19 cellular contexts compared by ENCODE assay signal in genomic region chr20:11411765-11412164, GRCh38.
"Had no signal": no experiment of that assay in that cellular context is flagged by ENCODE, and none has a peak within 500 bp of the region (broad histone marks: within the 10 kb centered on the region; RNA-seq: fewer than 3 reads in every experiment).

No MANE protein-coding gene starts in this region.

- H3K9me3 Mint-ChIP-seq: activated CD4-positive, alpha-beta T cell treated with anti-CD3 and anti-CD28 coated beads, Interleukin-2, amount 10 ng/mL, durations not matched to agents 7 days and 5 days; nephron progenitor cell had no signal

- H3K4me1 ChIP-seq: foreskin keratinocyte, lower lobe of right lung, spleen, stomach, upper lobe of right lung had no signal

- H3K4me3 Mint-ChIP-seq: activated CD4-positive, alpha-beta T cell treated with anti-CD3 and anti-CD28 coated beads, Interleukin-2, amount 10 ng/mL, durations not matched to agents 7 days and 5 days; activated naive CD4-positive, alpha-beta T cell treated with anti-CD3 and anti-CD28 coated beads for 36 hours; activated naive CD8-positive, alpha-beta T cell treated with anti-CD3 and anti-CD28 coated beads, Interleukin-2, amount 50 U/mL, for 24 hours; activated T-helper 1 cell treated with anti-CD3 and anti-CD28 coated beads, Interleukin-12 subunit alpha, Interleukin-12 subunit beta, Interleukin-2, Interleukin-4 antibody, amounts not matched to agents 30 ng/mL and 10 ng/mL and 1 ng/mL, durations not matched to agents 14 hours and 24 hours and 36 hours; mesothelial cell of epicardium; nephron progenitor cell had no signal

- DNase-seq: activated CD4-positive, alpha-beta T cell treated with anti-CD3 and anti-CD28 coated beads, Interleukin-2, amount 10 ng/mL, durations not matched to agents 7 days and 5 days; activated CD4-positive, CD25-positive, alpha-beta regulatory T cell; activated naive CD4-positive, alpha-beta T cell treated with anti-CD3 and anti-CD28 coated beads for 36 hours; activated naive CD8-positive, alpha-beta T cell treated with anti-CD3 and anti-CD28 coated beads, Interleukin-2, amount 50 U/mL, for 24 hours; aorta; cortex of kidney; effector CD4-positive, alpha-beta T cell; foreskin keratinocyte; left colon; lower lobe of right lung; nephron progenitor cell; spleen; stomach; upper lobe of right lung had no signal

- ATAC-seq: activated naive CD8-positive, alpha-beta T cell treated with anti-CD3 and anti-CD28 coated beads, Interleukin-2, amount 50 U/mL, for 24 hours; foreskin keratinocyte; left colon; lower lobe of right lung; sciatic nerve; upper lobe of right lung had no signal

- H3K36me3 ChIP-seq: lower lobe of right lung, spleen, stomach, thoracic aorta, upper lobe of right lung had no signal

- H3K36me3 Mint-ChIP-seq: mesothelial cell of epicardium had no signal

- H3K27me3 Mint-ChIP-seq: activated CD4-positive, alpha-beta T cell treated with anti-CD3 and anti-CD28 coated beads, Interleukin-2, amount 10 ng/mL, durations not matched to agents 7 days and 5 days; activated naive CD8-positive, alpha-beta T cell treated with anti-CD3 and anti-CD28 coated beads, Interleukin-2, amount 50 U/mL, for 24 hours had no signal

- FAIRE-seq: endothelial cell of umbilical vein had no signal

- H3K4me3 ChIP-seq: lower lobe of right lung, spleen, stomach, thoracic aorta, upper lobe of right lung had no signal

- H3K9me3 ChIP-seq: lower lobe of right lung, thoracic aorta, upper lobe of right lung had no signal

- H3K27me3 ChIP-seq: foreskin keratinocyte, spleen, stomach, upper lobe of right lung had no signal

- H3K27ac Mint-ChIP-seq: activated CD4-positive, alpha-beta T cell treated with anti-CD3 and anti-CD28 coated beads, Interleukin-2, amount 10 ng/mL, durations not matched to agents 7 days and 5 days; activated naive CD4-positive, alpha-beta T cell treated with anti-CD3 and anti-CD28 coated beads for 36 hours; activated naive CD8-positive, alpha-beta T cell treated with anti-CD3 and anti-CD28 coated beads, Interleukin-2, amount 50 U/mL, for 24 hours; activated T-helper 1 cell treated with anti-CD3 and anti-CD28 coated beads, Interleukin-12 subunit alpha, Interleukin-12 subunit beta, Interleukin-2, Interleukin-4 antibody, amounts not matched to agents 30 ng/mL and 10 ng/mL and 1 ng/mL, durations not matched to agents 14 hours and 24 hours and 36 hours; mesothelial cell of epicardium; nephron progenitor cell had no signal

- H3K4me1 Mint-ChIP-seq: activated CD4-positive, alpha-beta T cell treated with anti-CD3 and anti-CD28 coated beads, Interleukin-2, amount 10 ng/mL, durations not matched to agents 7 days and 5 days; activated naive CD8-positive, alpha-beta T cell treated with anti-CD3 and anti-CD28 coated beads, Interleukin-2, amount 50 U/mL, for 24 hours; mesothelial cell of epicardium; nephron progenitor cell had no signal
